In genomic region chr6:149318581-149319286, GRCh38 we compare ENCODE assay signal across 8 cellular contexts. TPM values are rescaled to one million over a fixed set of nuclear protein-coding genes. Genes with fewer than 3 reads are reported as not detected.
DNase-seq lines count a peak whose midpoint lies in the region; ATAC-seq and TF ChIP-seq lines count a peak whose summit lies in the region.

No MANE protein-coding gene starts in this region.

- H3K9me3 Mint-ChIP-seq in T-helper 1 cell treated with Interleukin-12 subunit alpha and Interleukin-12 subunit beta and Interleukin-4 antibody, amounts not matched to agents 30 μg/mL and 1 μg/mL, for 36 hours, result peaks cover 2% of the 10 kb centered on the region

- H3K36me3 ChIP-seq in esophagus muscularis mucosa (no peaks in the 10 kb centered on the region), osteoblast (ENCODE audit: insufficient read depth, low read length) (no peaks in the 10 kb centered on the region)

- WGBS in esophagus muscularis mucosa, result 3% methylated on average over 14 of the region's 14 CpGs

- H2AFZ ChIP-seq in osteoblast (ENCODE audit: low read length), result no peak overlapping the region

- peaks cover 49% of the 10 kb centered on the region for H4K20me1 ChIP-seq in osteoblast (ENCODE audit: insufficient read depth, low read length)

- peak in 2 of 3 experiments; percentile 9 to 50 for DNase-seq in stimulated activated CD4-positive, alpha-beta T cell treated with anti-CD3 and anti-CD28 coated beads, TNF-alpha, amount 100 ng/mL, for 24 hours (ENCODE audit: low read depth in 3 of 3)
- no peak for DNase-seq in stimulated activated CD4-positive, alpha-beta T cell treated with anti-CD3 and anti-CD28 coated beads, Interleukin-12 subunit alpha, Interleukin-12 subunit beta, amount 100 ng/mL, for 4 hours
- DNase-seq in esophagus muscularis mucosa (ENCODE audit: extremely low spot score), result no peak
- peak; percentile 87 for DNase-seq in osteoblast (ENCODE audit: insufficient read length, low spot score, missing footprints)
- no peak for DNase-seq in occipital lobe (lab: John Stamatoyannopoulos, UW)

- H3K9me3 ChIP-seq in esophagus muscularis mucosa, result no peaks in the 10 kb centered on the region
- no peaks in the 10 kb centered on the region for H3K9me3 ChIP-seq in osteoblast (ENCODE audit: low read depth, low read length)

- H3K4me3 Mint-ChIP-seq in T-helper 1 cell treated with Interleukin-12 subunit alpha and Interleukin-12 subunit beta and Interleukin-4 antibody, amounts not matched to agents 30 μg/mL and 1 μg/mL, for 36 hours, result peak overlapping the region; percentile 93

- peaks cover 26 to 54% (median 46%) of the 10 kb centered on the region in 4 donors for H3K4me1 ChIP-seq in esophagus muscularis mucosa
- H3K4me1 ChIP-seq in osteoblast (ENCODE audit: insufficient read depth, low read length), result peaks cover 26% of the 10 kb centered on the region

- peaks cover 67% of the 10 kb centered on the region for H3K79me2 ChIP-seq in osteoblast (ENCODE audit: insufficient read depth, low read length)

- H3K4me1 Mint-ChIP-seq in T-helper 1 cell treated with Interleukin-12 subunit alpha and Interleukin-12 subunit beta and Interleukin-4 antibody, amounts not matched to agents 30 μg/mL and 1 μg/mL, for 36 hours (ENCODE audit: low read depth), result peaks cover 40% of the 10 kb centered on the region

- H3K36me3 Mint-ChIP-seq in T-helper 1 cell treated with Interleukin-12 subunit alpha and Interleukin-12 subunit beta and Interleukin-4 antibody, amounts not matched to agents 30 μg/mL and 1 μg/mL, for 36 hours (ENCODE audit: low read depth), result peaks cover 39% of the 10 kb centered on the region

- no peak for TF ChIP-seq EP300 in esophagus muscularis mucosa (IDR thresholded peaks at IDR 0.05)

- ATAC-seq in HG03095 (IDR thresholded peaks at IDR 0.05; ENCODE audit: unreplicated experiment) (peak; percentile 19), HG02973 (IDR thresholded peaks at IDR 0.05; ENCODE audit: unreplicated experiment) (no peak)

- no peaks in the 10 kb centered on the region for H3K27me3 Mint-ChIP-seq in T-helper 1 cell treated with Interleukin-12 subunit alpha and Interleukin-12 subunit beta and Interleukin-4 antibody, amounts not matched to agents 30 μg/mL and 1 μg/mL, for 36 hours (ENCODE audit: low read depth)

- TF ChIP-seq CTCF in esophagus muscularis mucosa (IDR thresholded peaks at IDR 0.05) (no peak), osteoblast (IDR thresholded peaks at IDR 0.05; ENCODE audit: extremely low read depth, low read depth, low read length) (no peak)

- H3K27ac Mint-ChIP-seq in T-helper 1 cell treated with Interleukin-12 subunit alpha and Interleukin-12 subunit beta and Interleukin-4 antibody, amounts not matched to agents 30 μg/mL and 1 μg/mL, for 36 hours, result peak overlapping the region; percentile 95

- H3K27ac ChIP-seq in esophagus muscularis mucosa (replicated peaks in 1 of 4), result peak overlapping the region; percentile 97 to 99 (median 98)
- H3K27ac ChIP-seq in osteoblast (ENCODE audit: low read depth, low read length), result peak overlapping the region; percentile 43

- peak overlapping the region; percentile 94 to 96 (median 95) for H3K4me3 ChIP-seq in esophagus muscularis mucosa
- peak overlapping the region; percentile 90 for H3K4me3 ChIP-seq in osteoblast (ENCODE audit: insufficient read depth, low read length)

- TF ChIP-seq POLR2A in esophagus muscularis mucosa (IDR thresholded peaks at IDR 0.05; ENCODE audit: low read depth), result no peak

- H3K4me2 ChIP-seq in osteoblast (ENCODE audit: insufficient read depth, low read length), result peak overlapping the region; percentile 90

- intact Hi-C loops in esophagus muscularis mucosa (cut with DNase I), result loop anchor here (10.0 kb wide), 1 partner anchor 234 kb away; no protein-coding TSS in a partner anchor

- H3K27me3 ChIP-seq in esophagus muscularis mucosa (no peaks in the 10 kb centered on the region), osteoblast (ENCODE audit: insufficient read depth, low read length) (no peaks in the 10 kb centered on the region)

RNA-seq across cellular contexts. Expression of gene TAB2, which starts 1.2 kb away (rescaled TPM):
- total RNA-seq in esophagus muscularis mucosa (10 to 100 TPM; 80.2 to 98.8 (median 91.2) TPM), osteoblast (28.2 and 34.8 TPM in 2 replicates), occipital lobe (43.4 TPM)

Comparison
In these comparisons a context has a peak if more than half of its experiments do, and no peak if none do; other contexts are left out.
1. DNase-seq: peak in stimulated activated CD4-positive, alpha-beta T cell treated with anti-CD3 and anti-CD28 coated beads, TNF-alpha, amount 100 ng/mL, for 24 hours (2 of 3) and osteoblast (single experiment); none in stimulated activated CD4-positive, alpha-beta T cell treated with anti-CD3 and anti-CD28 coated beads, Interleukin-12 subunit alpha, Interleukin-12 subunit beta, amount 100 ng/mL, for 4 hours (single experiment), esophagus muscularis mucosa (single experiment) and occipital lobe (single experiment).